1 cellular context compared by ENCODE assay signal in the genomic region with DNA sequence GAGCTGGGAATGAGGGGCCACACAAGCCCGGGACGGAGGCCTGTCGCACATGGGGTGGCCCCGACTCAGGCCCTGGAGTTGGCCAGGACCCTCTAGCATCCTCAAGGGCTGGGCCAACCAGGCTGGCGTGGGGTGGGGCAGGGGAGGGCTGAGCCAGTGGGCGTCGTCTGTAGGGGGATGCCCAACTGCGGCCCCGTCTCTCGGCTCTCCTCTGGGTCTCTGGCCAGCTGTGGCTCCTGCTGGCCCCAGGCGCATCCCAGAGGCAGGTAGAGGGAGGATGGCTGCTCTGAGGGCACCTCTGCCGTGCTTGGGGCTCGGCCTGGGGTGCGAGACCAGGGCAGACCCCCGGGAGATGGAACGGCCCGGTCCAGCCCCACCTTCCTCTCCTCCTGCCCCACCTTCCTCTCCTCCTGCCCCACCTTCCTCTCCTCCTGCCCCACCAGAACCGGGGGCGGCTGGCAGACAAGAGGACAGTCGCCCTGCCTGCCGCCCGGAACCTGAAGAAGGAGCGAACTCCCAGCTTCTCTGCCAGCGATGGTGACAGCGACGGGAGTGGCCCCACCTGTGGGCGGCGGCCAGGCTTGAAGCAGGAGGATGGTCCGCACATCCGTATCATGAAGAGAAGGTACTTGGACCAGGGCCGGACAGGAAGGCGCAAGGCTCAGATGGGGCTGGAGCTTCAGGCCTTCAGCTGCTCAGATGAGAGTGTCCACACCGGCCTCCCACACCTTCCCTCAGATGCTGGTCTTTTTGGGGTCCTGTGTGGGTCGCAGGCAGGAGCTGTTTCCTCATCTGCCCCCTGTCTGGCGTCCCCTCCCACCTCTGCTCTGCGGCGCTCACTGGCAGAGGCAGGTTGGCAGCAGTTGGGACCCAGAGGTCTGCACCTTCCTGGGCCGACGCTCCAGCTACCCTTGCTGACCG.
A peak's percentile ranks its signal among the peaks of the same experiment; 100 is the strongest.
TF ChIP-seq lines count a peak whose summit lies in the region.

No MANE protein-coding gene starts in this region.

TF ChIP-seq in K562, 482 proteins besides CTCF, POLR2A, EP300 and RAD21:
- no peak for TF ChIP-seq KDM1A (IDR thresholded peaks at IDR 0.05)
- no peak for TF ChIP-seq PKNOX1 (IDR thresholded peaks at IDR 0.05)
- no peak for TF ChIP-seq XRCC3 (IDR thresholded peaks at IDR 0.05)
- no peak for TF ChIP-seq HNRNPLL (IDR thresholded peaks at IDR 0.05; ENCODE audit: low read depth, low read length, poor library complexity, severe bottlenecking)
- TF ChIP-seq ZNF143 (CRISPR knock-in tag; IDR thresholded peaks at IDR 0.05): no peak
- TF ChIP-seq KAT7 (CRISPR knock-in tag; IDR thresholded peaks at IDR 0.05; ENCODE audit: borderline replicate concordance): 0 out of 2 replicates have a peak, but pooled peaks have one; percentile 55
- TF ChIP-seq, protein P1, sequence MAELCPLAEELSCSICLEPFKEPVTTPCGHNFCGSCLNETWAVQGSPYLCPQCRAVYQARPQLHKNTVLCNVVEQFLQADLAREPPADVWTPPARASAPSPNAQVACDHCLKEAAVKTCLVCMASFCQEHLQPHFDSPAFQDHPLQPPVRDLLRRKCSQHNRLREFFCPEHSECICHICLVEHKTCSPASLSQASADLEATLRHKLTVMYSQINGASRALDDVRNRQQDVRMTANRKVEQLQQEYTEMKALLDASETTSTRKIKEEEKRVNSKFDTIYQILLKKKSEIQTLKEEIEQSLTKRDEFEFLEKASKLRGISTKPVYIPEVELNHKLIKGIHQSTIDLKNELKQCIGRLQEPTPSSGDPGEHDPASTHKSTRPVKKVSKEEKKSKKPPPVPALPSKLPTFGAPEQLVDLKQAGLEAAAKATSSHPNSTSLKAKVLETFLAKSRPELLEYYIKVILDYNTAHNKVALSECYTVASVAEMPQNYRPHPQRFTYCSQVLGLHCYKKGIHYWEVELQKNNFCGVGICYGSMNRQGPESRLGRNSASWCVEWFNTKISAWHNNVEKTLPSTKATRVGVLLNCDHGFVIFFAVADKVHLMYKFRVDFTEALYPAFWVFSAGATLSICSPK (IDR thresholded peaks at IDR 0.05; ENCODE audit: borderline replicate concordance): no peak
- TF ChIP-seq RBM14 (IDR thresholded peaks at IDR 0.05; ENCODE audit: borderline replicate concordance, insufficient read depth, low read depth, low read length): no peak
- TF ChIP-seq CBX2 (IDR thresholded peaks at IDR 0.05; ENCODE audit: insufficient read depth, low read length, poor library complexity, severe bottlenecking): no peak
- TF ChIP-seq TFAP4 (CRISPR knock-in tag; IDR thresholded peaks at IDR 0.05; ENCODE audit: borderline replicate concordance): 0 out of 2 replicates have a peak, but pooled peaks have one; percentile 14
TF ChIP-seq in K562: peak in this region for 2.
